In the genomic region with DNA sequence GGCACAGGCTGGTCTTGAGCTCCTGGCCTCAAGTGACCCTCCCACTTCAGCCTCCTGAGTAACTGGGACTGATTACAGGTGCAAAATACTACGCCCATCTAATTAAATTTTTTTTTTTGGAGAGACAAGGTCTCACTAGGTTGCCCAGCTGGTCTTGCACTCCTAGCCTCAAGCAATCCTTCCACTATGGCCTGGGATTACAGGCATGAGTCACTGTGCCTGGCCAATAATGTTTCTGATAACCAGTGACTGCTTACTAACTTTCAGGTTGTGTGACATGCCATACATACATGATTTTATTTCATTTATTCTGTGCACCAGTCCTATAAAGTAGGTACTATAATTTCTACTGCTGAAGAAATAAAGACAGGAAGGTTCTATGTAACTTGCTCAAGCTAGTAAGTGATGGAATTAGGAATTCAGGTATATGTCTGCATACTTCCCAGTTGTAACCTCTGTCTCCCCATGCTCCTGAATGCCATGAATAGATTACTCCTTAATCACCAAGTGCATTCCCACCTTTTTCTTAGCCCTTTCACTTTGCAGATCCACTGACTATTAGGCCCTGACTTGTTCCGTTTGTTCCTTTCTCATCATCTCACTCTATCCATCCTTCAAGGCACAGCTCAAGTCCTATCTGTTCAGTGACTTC, we compare ENCODE assay signal across 1 cellular context.
TF ChIP-seq lines count a peak whose summit lies in the region.

No MANE protein-coding gene starts in this region.

TF ChIP-seq in HEK293, 187 proteins besides CTCF, POLR2A, EP300 and RAD21 (continued from another document):
- TF ChIP-seq, protein P1, sequence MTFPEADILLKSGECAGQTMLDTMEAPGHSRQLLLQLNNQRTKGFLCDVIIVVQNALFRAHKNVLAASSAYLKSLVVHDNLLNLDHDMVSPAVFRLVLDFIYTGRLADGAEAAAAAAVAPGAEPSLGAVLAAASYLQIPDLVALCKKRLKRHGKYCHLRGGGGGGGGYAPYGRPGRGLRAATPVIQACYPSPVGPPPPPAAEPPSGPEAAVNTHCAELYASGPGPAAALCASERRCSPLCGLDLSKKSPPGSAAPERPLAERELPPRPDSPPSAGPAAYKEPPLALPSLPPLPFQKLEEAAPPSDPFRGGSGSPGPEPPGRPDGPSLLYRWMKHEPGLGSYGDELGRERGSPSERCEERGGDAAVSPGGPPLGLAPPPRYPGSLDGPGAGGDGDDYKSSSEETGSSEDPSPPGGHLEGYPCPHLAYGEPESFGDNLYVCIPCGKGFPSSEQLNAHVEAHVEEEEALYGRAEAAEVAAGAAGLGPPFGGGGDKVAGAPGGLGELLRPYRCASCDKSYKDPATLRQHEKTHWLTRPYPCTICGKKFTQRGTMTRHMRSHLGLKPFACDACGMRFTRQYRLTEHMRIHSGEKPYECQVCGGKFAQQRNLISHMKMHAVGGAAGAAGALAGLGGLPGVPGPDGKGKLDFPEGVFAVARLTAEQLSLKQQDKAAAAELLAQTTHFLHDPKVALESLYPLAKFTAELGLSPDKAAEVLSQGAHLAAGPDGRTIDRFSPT (tag by site-specific recombination; IDR thresholded peaks at IDR 0.05): no peak
- TF ChIP-seq ZNF768 (tag by site-specific recombination; IDR thresholded peaks at IDR 0.05): no peak
- TF ChIP-seq, protein P2, sequence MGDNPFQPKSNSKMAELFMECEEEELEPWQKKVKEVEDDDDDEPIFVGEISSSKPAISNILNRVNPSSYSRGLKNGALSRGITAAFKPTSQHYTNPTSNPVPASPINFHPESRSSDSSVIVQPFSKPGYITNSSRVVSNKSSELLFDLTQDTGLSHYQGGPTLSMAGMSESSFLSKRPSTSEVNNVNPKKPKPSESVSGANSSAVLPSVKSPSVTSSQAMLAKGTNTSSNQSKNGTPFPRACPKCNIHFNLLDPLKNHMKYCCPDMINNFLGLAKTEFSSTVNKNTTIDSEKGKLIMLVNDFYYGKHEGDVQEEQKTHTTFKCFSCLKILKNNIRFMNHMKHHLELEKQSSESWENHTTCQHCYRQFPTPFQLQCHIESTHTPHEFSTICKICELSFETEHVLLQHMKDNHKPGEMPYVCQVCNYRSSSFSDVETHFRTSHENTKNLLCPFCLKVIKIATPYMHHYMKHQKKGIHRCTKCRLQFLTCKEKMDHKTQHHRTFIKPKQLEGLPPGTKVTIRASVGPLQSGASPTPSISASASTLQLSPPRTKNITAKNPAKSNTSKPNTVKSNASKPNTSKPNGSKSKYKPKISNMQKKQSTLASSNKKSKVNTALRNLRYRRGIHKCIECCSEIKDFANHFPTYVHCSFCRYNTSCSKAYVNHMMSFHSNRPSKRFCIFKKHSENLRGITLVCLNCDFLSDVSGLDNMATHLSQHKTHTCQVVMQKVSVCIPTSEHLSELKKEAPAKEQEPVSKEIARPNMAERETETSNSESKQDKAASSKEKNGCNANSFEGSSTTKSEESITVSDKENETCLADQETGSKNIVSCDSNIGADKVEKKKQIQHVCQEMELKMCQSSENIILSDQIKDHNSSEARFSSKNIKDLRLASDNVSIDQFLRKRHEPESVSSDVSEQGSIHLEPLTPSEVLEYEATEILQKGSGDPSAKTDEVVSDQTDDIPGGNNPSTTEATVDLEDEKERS (tag by site-specific recombination; IDR thresholded peaks at IDR 0.05): no peak
- TF ChIP-seq ZNF501 (tag by site-specific recombination; IDR thresholded peaks at IDR 0.05): no peak
- TF ChIP-seq ZNF335 (tag by site-specific recombination; conservative IDR thresholded peaks at IDR 0.05): no peak
- no peak for TF ChIP-seq KLF8 (tag by site-specific recombination; IDR thresholded peaks at IDR 0.05)
- TF ChIP-seq ZNF24 (tag by site-specific recombination; IDR thresholded peaks at IDR 0.05): no peak
- TF ChIP-seq ZNF561 (tag by site-specific recombination; IDR thresholded peaks at IDR 0.05; ENCODE audit: borderline replicate concordance): no peak
- TF ChIP-seq, protein P3, sequence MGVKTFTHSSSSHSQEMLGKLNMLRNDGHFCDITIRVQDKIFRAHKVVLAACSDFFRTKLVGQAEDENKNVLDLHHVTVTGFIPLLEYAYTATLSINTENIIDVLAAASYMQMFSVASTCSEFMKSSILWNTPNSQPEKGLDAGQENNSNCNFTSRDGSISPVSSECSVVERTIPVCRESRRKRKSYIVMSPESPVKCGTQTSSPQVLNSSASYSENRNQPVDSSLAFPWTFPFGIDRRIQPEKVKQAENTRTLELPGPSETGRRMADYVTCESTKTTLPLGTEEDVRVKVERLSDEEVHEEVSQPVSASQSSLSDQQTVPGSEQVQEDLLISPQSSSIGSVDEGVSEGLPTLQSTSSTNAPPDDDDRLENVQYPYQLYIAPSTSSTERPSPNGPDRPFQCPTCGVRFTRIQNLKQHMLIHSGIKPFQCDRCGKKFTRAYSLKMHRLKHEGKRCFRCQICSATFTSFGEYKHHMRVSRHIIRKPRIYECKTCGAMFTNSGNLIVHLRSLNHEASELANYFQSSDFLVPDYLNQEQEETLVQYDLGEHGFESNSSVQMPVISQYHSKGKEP (tag by site-specific recombination; IDR thresholded peaks at IDR 0.05): no peak
- TF ChIP-seq, protein P4, sequence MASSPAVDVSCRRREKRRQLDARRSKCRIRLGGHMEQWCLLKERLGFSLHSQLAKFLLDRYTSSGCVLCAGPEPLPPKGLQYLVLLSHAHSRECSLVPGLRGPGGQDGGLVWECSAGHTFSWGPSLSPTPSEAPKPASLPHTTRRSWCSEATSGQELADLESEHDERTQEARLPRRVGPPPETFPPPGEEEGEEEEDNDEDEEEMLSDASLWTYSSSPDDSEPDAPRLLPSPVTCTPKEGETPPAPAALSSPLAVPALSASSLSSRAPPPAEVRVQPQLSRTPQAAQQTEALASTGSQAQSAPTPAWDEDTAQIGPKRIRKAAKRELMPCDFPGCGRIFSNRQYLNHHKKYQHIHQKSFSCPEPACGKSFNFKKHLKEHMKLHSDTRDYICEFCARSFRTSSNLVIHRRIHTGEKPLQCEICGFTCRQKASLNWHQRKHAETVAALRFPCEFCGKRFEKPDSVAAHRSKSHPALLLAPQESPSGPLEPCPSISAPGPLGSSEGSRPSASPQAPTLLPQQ (tag by site-specific recombination; IDR thresholded peaks at IDR 0.05): no peak
- no peak for TF ChIP-seq ZNF623 (tag by site-specific recombination; IDR thresholded peaks at IDR 0.05)
- TF ChIP-seq ZNF404 (tag by site-specific recombination; IDR thresholded peaks at IDR 0.05): no peak
- TF ChIP-seq ZNF394 (tag by site-specific recombination; IDR thresholded peaks at IDR 0.05; ENCODE audit: borderline replicate concordance): 0 out of 2 replicates have a peak, but pooled peaks have one; percentile 9
- no peak for TF ChIP-seq ZBTB8A (tag by site-specific recombination; IDR thresholded peaks at IDR 0.05)
- 0 out of 2 replicates have a peak, but pooled peaks have one; percentile 18 for TF ChIP-seq SP7 (tag by site-specific recombination; IDR thresholded peaks at IDR 0.05)
- no peak for TF ChIP-seq ZNF114 (tag by site-specific recombination; IDR thresholded peaks at IDR 0.05)
- TF ChIP-seq ZNF146 (tag by site-specific recombination; IDR thresholded peaks at IDR 0.05): no peak
- TF ChIP-seq BCL11A (tag by site-specific recombination; IDR thresholded peaks at IDR 0.05; ENCODE audit: low read depth): no peak
- TF ChIP-seq ZNF629 (tag by site-specific recombination; IDR thresholded peaks at IDR 0.05): no peak
- 0 out of 2 replicates have a peak, but pooled peaks have one; percentile 7 for TF ChIP-seq ZNF600 (tag by site-specific recombination; IDR thresholded peaks at IDR 0.05)
- no peak for TF ChIP-seq ZSCAN16 (tag by site-specific recombination; IDR thresholded peaks at IDR 0.05)
- TF ChIP-seq GFI1B (tag by site-specific recombination; IDR thresholded peaks at IDR 0.05): no peak
